Comparison of ENCODE assay signal across 19 cellular contexts in the genomic region with DNA sequence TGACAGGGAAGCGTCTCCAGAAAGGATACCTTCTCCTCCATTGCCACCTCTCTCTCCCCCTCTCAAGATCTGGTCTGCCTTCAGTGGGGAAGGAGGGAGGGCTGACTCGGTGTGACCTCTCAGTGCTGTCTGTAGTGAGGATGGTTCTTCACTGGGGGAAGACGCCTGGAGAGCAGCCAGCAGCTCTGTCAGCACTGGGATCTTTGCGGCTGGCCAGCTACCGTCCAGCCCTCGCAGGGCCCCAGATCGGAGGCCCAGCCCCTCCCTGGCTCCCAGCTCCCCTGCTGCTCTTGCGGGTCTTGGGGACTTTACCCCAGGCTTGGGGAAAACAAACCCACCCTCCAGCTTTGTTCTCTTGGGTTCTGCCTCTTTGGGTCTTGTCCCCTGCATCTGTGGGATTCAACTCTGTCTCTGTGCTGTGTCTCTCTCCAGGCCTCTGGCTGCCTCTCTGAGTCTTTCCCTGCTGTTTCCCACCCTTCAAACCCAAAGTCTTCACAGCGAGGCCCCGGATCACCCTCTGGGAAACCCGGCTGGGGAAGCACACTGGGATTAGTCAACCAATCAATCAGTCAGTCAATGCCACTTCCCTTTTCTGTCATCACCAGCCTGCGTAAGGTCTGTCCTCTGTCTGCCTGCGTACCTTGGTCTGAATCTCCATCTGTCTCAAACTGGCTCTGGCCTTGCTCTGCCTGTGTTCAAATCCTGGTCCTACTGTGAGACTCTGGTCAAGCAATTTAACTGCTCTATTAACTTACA. TPM values are rescaled to one million over a fixed set of nuclear protein-coding genes. Genes with fewer than 3 reads are reported as not detected.
DNase-seq lines count a peak whose midpoint lies in the region; ATAC-seq and TF ChIP-seq lines count a peak whose summit lies in the region.
"Had no signal": no experiment of that assay in that cellular context is flagged by ENCODE, and none has a peak within 500 bp of the region (broad histone marks: within the 10 kb centered on the region; RNA-seq: fewer than 3 reads in every experiment).

No MANE protein-coding gene starts in this region.

- intact Hi-C loops in left ventricle myocardium inferior (cut with micrococcal nuclease): no loop called here
- intact Hi-C loops in spleen (cut with DNase I; ENCODE audit: low total_unique reads): no loop called here
- intact Hi-C loops in CD14-positive monocyte (cut with micrococcal nuclease): no loop called here
- intact Hi-C loops in upper lobe of right lung (cut with DNase I): no loop called here

- H3K27me3 ChIP-seq in cardiac muscle cell (no peaks in the 10 kb centered on the region), right atrium auricular region (no peaks in the 10 kb centered on the region), left ventricle myocardium inferior (ENCODE audit: low read depth) (no peaks in the 10 kb centered on the region), spleen (replicated peaks in 1 of 7) (no peaks in the 10 kb centered on the region), upper lobe of right lung (no peaks in the 10 kb centered on the region)

- H3K36me3 ChIP-seq in cardiac muscle cell (peaks cover 2% of the 10 kb centered on the region), right atrium auricular region (no peaks in the 10 kb centered on the region), left ventricle myocardium inferior (no peaks in the 10 kb centered on the region), spleen (no peaks in the 10 kb centered on the region), upper lobe of right lung (no peaks in the 10 kb centered on the region)

- H3K9me3 ChIP-seq in cardiac muscle cell (ENCODE audit: low read depth): no peaks in the 10 kb centered on the region
- no peaks in the 10 kb centered on the region for H3K9me3 ChIP-seq in right atrium auricular region
- no peaks in the 10 kb centered on the region for H3K9me3 ChIP-seq in left ventricle myocardium inferior (replicated peaks)
- H3K9me3 ChIP-seq in spleen: no peaks in the 10 kb centered on the region
- H3K9me3 ChIP-seq in upper lobe of right lung: no peaks in the 10 kb centered on the region

- ATAC-seq in upper lobe of right lung: no peak
- ATAC-seq: GM23338, left lobe of liver had no signal

- H3K4me3 ChIP-seq in cardiac muscle cell (no peak overlapping the region), right atrium auricular region (no peak overlapping the region), left ventricle myocardium inferior (no peak overlapping the region), spleen (no peak overlapping the region), upper lobe of right lung (no peak overlapping the region)
- H3K4me3 ChIP-seq: GM23338 had no signal

- peaks cover 29% of the 10 kb centered on the region for H3K4me1 ChIP-seq in cardiac muscle cell (ENCODE audit: low read depth)
- peaks cover 0 to 36% of the 10 kb centered on the region in 2 donors for H3K4me1 ChIP-seq in right atrium auricular region
- H3K4me1 ChIP-seq in left ventricle myocardium inferior: peaks cover 76% of the 10 kb centered on the region
- no peaks in the 10 kb centered on the region for H3K4me1 ChIP-seq in spleen
- H3K4me1 ChIP-seq in upper lobe of right lung: no peaks in the 10 kb centered on the region

- H3K27ac ChIP-seq in cardiac muscle cell (peak overlapping the region; percentile 52), right atrium auricular region (no peak overlapping the region), left ventricle myocardium inferior (replicated peaks) (peak overlapping the region; percentile 82), spleen (no peak overlapping the region), upper lobe of right lung (no peak overlapping the region)

- H3K27me3 Mint-ChIP-seq in CD14-positive monocyte (ENCODE audit: low read depth in 3 of 3): peaks cover 4 to 13% (median 6%) of the 10 kb centered on the region in 3 donors
- H3K27me3 Mint-ChIP-seq: activated CD4-positive, alpha-beta T cell treated with anti-CD3 and anti-CD28 coated beads, Interleukin-2, amount 10 ng/mL, durations not matched to agents 7 days and 5 days; activated naive CD8-positive, alpha-beta T cell had no signal

- 60 to 72% (median 64%) methylated on average over 13 of the region's 13 CpGs for WGBS in spleen, 5 donors

- no peak for TF ChIP-seq POLR2A in spleen (IDR thresholded peaks at IDR 0.05)

- DNase-seq in cardiac muscle cell (ENCODE audit: low read depth in 1 of 2, low spot score in 1 of 2) (peak in 1 of 2 donors; percentile 70), right atrium auricular region (ENCODE audit: low spot score) (no peak), astrocyte of the hippocampus (ENCODE audit: low read depth, low spot score) (peak; percentile 59), left ventricle myocardium inferior (peak; percentile 51), spleen (no peak), HuH-7 (ENCODE audit: low spot score) (no peak), CD14-positive monocyte (ENCODE audit: low spot score) (no peak), upper lobe of right lung (no peak)
- DNase-seq: activated CD4-positive, alpha-beta T cell treated with anti-CD3 and anti-CD28 coated beads, Interleukin-2, amount 10 ng/mL, durations not matched to agents 7 days and 5 days; central memory CD4-positive, alpha-beta T cell; effector CD8-positive, alpha-beta T cell; EL; NCI-H1694 treated with DMSO at 0.1 percent for 48 hours; NCI-H446; small intestine had no signal

- H3K9me3 Mint-ChIP-seq in CD14-positive monocyte: no peaks in the 10 kb centered on the region
- H3K9me3 Mint-ChIP-seq: activated CD4-positive, alpha-beta T cell treated with anti-CD3 and anti-CD28 coated beads, Interleukin-2, amount 10 ng/mL, durations not matched to agents 7 days and 5 days; GM23338 had no signal

- no peak for TF ChIP-seq CTCF in cardiac muscle cell (IDR thresholded peaks at IDR 0.05; ENCODE audit: low read depth, low read length)
- no peak for TF ChIP-seq CTCF in right atrium auricular region (IDR thresholded peaks at IDR 0.05)
- no peak for TF ChIP-seq CTCF in left ventricle myocardium inferior (IDR thresholded peaks at IDR 0.05; ENCODE audit: borderline replicate concordance)
- no peak for TF ChIP-seq CTCF in spleen (IDR thresholded peaks at IDR 0.05 in 8 of 11, conservative IDR thresholded peaks at IDR 0.05 in 3 of 11)
- TF ChIP-seq CTCF in CD14-positive monocyte (IDR thresholded peaks at IDR 0.05): no peak
- no peak for TF ChIP-seq CTCF in upper lobe of right lung (IDR thresholded peaks at IDR 0.05)

- H3K27ac Mint-ChIP-seq in CD14-positive monocyte: no peak overlapping the region
- H3K27ac Mint-ChIP-seq: activated CD4-positive, alpha-beta T cell treated with anti-CD3 and anti-CD28 coated beads, Interleukin-2, amount 10 ng/mL, durations not matched to agents 7 days and 5 days; activated naive CD8-positive, alpha-beta T cell; GM23338 had no signal

- H3K4me3 Mint-ChIP-seq in CD14-positive monocyte: no peak overlapping the region
- H3K4me3 Mint-ChIP-seq: activated CD4-positive, alpha-beta T cell treated with anti-CD3 and anti-CD28 coated beads, Interleukin-2, amount 10 ng/mL, durations not matched to agents 7 days and 5 days; activated naive CD8-positive, alpha-beta T cell; GM23338 had no signal

- H3K4me1 Mint-ChIP-seq in CD14-positive monocyte: peaks cover 4% of the 10 kb centered on the region
- H3K4me1 Mint-ChIP-seq: activated CD4-positive, alpha-beta T cell treated with anti-CD3 and anti-CD28 coated beads, Interleukin-2, amount 10 ng/mL, durations not matched to agents 7 days and 5 days had no signal

- no peaks in the 10 kb centered on the region for H3K36me3 Mint-ChIP-seq in CD14-positive monocyte
- H3K36me3 Mint-ChIP-seq: activated naive CD8-positive, alpha-beta T cell had no signal

RNA-seq across cellular contexts. Expression of a gene that starts 23.0 kb away (rescaled TPM):
- total RNA-seq in cardiac muscle cell (50.3 and 58.5 TPM in 2 replicates), right atrium auricular region (1 to 10 TPM; 2.2 to 2.7 TPM), left ventricle myocardium inferior (30.4 TPM), spleen (under 1 TPM in 6 of 7 donors, not detected in 1; 0.22 to 0.74 (median 0.33) TPM), upper lobe of right lung (4.2 TPM)
- polyA plus RNA-seq in cardiac muscle cell (81.9 and 85.1 TPM in 2 replicates), spleen (under 1 TPM; 0.32 to 0.74 (median 0.33) TPM), CD14-positive monocyte (not detected)
- total RNA-seq: left lobe of liver, SK-MEL-5 had no signal

RNA-seq across cellular contexts. Expression of a gene that starts 54.8 kb away (rescaled TPM):
- total RNA-seq in cardiac muscle cell: 660 and 1,115 TPM in 2 replicates
- polyA plus RNA-seq in cardiac muscle cell: 389 and 578 TPM in 2 replicates
- total RNA-seq in right atrium auricular region: 100 to 1,000 TPM; 271 to 353 TPM
- total RNA-seq in left ventricle myocardium inferior: 389 TPM
- 100 to 1,000 TPM; 441 to 681 (median 572) TPM for total RNA-seq in spleen
- 1,000 to 10,000 TPM; 1,521 to 2,472 (median 2,090) TPM for polyA plus RNA-seq in spleen
- 100 to 1,000 TPM; 188 to 191 TPM for polyA plus RNA-seq in CD14-positive monocyte
- 585 TPM for total RNA-seq in upper lobe of right lung

Comparison
In these comparisons a context has a peak if more than half of its experiments do, and no peak if none do; other contexts are left out.
1. DNase-seq: peak in astrocyte of the hippocampus (single experiment) and left ventricle myocardium inferior (single experiment); none in right atrium auricular region (single experiment), spleen (single experiment), HuH-7 (single experiment), CD14-positive monocyte (single experiment) and upper lobe of right lung (single experiment).
2. H3K27ac ChIP-seq: peak in cardiac muscle cell (single experiment) and left ventricle myocardium inferior (single experiment); none in right atrium auricular region (0 of 2), spleen (0 of 8) and upper lobe of right lung (single experiment).